In genomic region chr2:232280341-232280740, GRCh38 we compare ENCODE assay signal across 23 cellular contexts.
"Had no signal": no experiment of that assay in that cellular context is flagged by ENCODE, and none has a peak within 500 bp of the region (broad histone marks: within the 10 kb centered on the region; RNA-seq: fewer than 3 reads in every experiment).

No MANE protein-coding gene starts in this region.

- H3K4me1 ChIP-seq: lower lobe of right lung, pancreas, transverse colon, upper lobe of right lung had no signal

- ATAC-seq: gastrocnemius medialis; left ventricle myocardium superior; lower lobe of right lung; natural killer cell treated with Interleukin-12 subunit alpha and Interleukin-12 subunit beta and Interleukin-15 and Interleukin-18, amount 100 ng/mL, for 72 hours; pancreas; stimulated activated naive CD8-positive, alpha-beta T cell treated with anti-CD3 and anti-CD28 coated beads, Interleukin-15, amount 100 ng/mL, for 72 hours; upper lobe of right lung had no signal

- H3K36me3 ChIP-seq: gastrocnemius medialis, neutrophil, pancreas, suprapubic skin, upper lobe of right lung had no signal

- H3K27ac ChIP-seq: gastrocnemius medialis, lower lobe of right lung, neutrophil, pancreas, suprapubic skin, transverse colon, upper lobe of right lung, vagina had no signal

- DNase-seq: dorsolateral prefrontal cortex; effector CD4-positive, alpha-beta T cell; foreskin fibroblast; gastrocnemius medialis; head of caudate nucleus; left ventricle myocardium superior; lower lobe of right lung; naive B cell; pancreas; retina; small intestine; stimulated activated CD4-positive, alpha-beta T cell treated with anti-CD3 and anti-CD28 coated beads, Interleukin-12 subunit alpha, Interleukin-12 subunit beta, amount 100 ng/mL, for 4 hours; stimulated activated CD4-positive, alpha-beta T cell treated with anti-CD3 and anti-CD28 coated beads, Interleukin-1b, Interleukin-23, amount 100 ng/mL, for 48 hours; stimulated activated CD4-positive, alpha-beta T cell treated with anti-CD3 and anti-CD28 coated beads, Interleukin-4, amount 100 ng/mL, for 1 hour; stimulated activated CD8-positive, alpha-beta memory T cell treated with anti-CD3 and anti-CD28 coated beads, Interleukin-4, amount 100 ng/mL, for 48 hours; stimulated activated naive CD4-positive, alpha-beta T cell; stimulated activated naive CD8-positive, alpha-beta T cell treated with anti-CD3 and anti-CD28 coated beads, Interleukin-15, amount 100 ng/mL, for 72 hours; transverse colon; upper lobe of right lung had no signal

- H3K9me3 ChIP-seq: gastrocnemius medialis, lower lobe of right lung, neutrophil, pancreas, suprapubic skin, transverse colon, upper lobe of right lung, vagina had no signal

- H3K4me3 ChIP-seq: dorsolateral prefrontal cortex, gastrocnemius medialis, lower lobe of right lung, pancreas, suprapubic skin, transverse colon, upper lobe of right lung, vagina had no signal

- H3K27me3 ChIP-seq: dorsolateral prefrontal cortex, gastrocnemius medialis, neutrophil, pancreas, suprapubic skin, transverse colon, upper lobe of right lung, vagina had no signal
